Comparison of ENCODE assay signal across 37 cellular contexts in genomic region chr21:25161571-25161970, GRCh38.
DNase-seq lines count a peak whose midpoint lies in the region; ATAC-seq, FAIRE-seq and TF ChIP-seq lines count a peak whose summit lies in the region.
"Had no signal": no experiment of that assay in that cellular context is flagged by ENCODE, and none has a peak within 500 bp of the region (broad histone marks: within the 10 kb centered on the region; RNA-seq: fewer than 3 reads in every experiment).

No MANE protein-coding gene starts in this region.

- TF ChIP-seq CTCF in activated B cell treated with CpG ODN at 0.5 μM for 24 hours (IDR thresholded peaks at IDR 0.05) (no peak), H9 (conservative IDR thresholded peaks at IDR 0.05) (no peak)

- H3K27me3 Mint-ChIP-seq in activated B cell treated with CpG ODN at 0.5 μM for 24 hours (no peaks in the 10 kb centered on the region), memory B cell (no peaks in the 10 kb centered on the region), naive B cell (peaks cover 0 to 4% (median 0%) of the 10 kb centered on the region in 3 donors), H9 (ENCODE audit: low read depth) (no peaks in the 10 kb centered on the region)
- H3K27me3 Mint-ChIP-seq: B cell; CD4-positive, alpha-beta memory T cell; CD4-positive, alpha-beta T cell; CD4-positive, CD25-positive, alpha-beta regulatory T cell; CD8-positive, alpha-beta memory T cell had no signal

- no peaks in the 10 kb centered on the region for H4K20me1 ChIP-seq in H9 (ENCODE audit: control insufficient read depth, insufficient read depth, insufficient read length)
- H4K20me1 ChIP-seq: BLaER1; BLaER1 treated with 17β-estradiol and CSF1 and Interleukin-3, amounts not matched to agents 10 nM and 100 nM had no signal

- H3K4me3 ChIP-seq in effector memory CD4-positive, alpha-beta T cell (ENCODE audit: insufficient read depth, low read depth, low read length, poor library complexity, severe bottlenecking) = no peak overlapping the region
- H3K4me3 ChIP-seq: A549; BLaER1; BLaER1 treated with 17β-estradiol and CSF1 and Interleukin-3, amounts not matched to agents 10 nM and 100 nM had no signal

- DNase-seq in NCI-H69 (lab: John Stamatoyannopoulos, UW) = peak; percentile 31
- DNase-seq in activated B cell treated with CpG ODN at 0.5 μM for 24 hours = no peak
- no peak for DNase-seq in memory B cell (ENCODE audit: low spot score in 2 of 2)
- no peak for DNase-seq in naive B cell
- DNase-seq in H9 = no peak
- DNase-seq in RCC 7860 (ENCODE audit: low spot score) = no peak
- DNase-seq in effector memory CD4-positive, alpha-beta T cell = no peak
- no peak for DNase-seq in medulla oblongata (ENCODE audit: extremely low spot score)
- DNase-seq: 8988T; ACHN; AML-193; BE2C; C1 segment of cervical spinal cord; Caco-2; Calu3; CD4-positive, alpha-beta memory T cell; CD4-positive, alpha-beta T cell; CD4-positive, CD25-positive, alpha-beta regulatory T cell; CD8-positive, alpha-beta memory T cell; CD8-positive, alpha-beta T cell; COR-L47; DMS 273 treated with DMSO at 0.1 percent for 48 hours; DMS153; DMS53; DMS79; DMS79 treated with DMSO at 0.1 percent for 48 hours; DND-41; EL had no signal

- FAIRE-seq in RCC 7860 (lab: Jason Lieb, UNC) = no peak
- FAIRE-seq: A204.1, A549, D721Med had no signal

- no peaks in the 10 kb centered on the region for H3K9me3 ChIP-seq in H9 (ENCODE audit: control insufficient read depth, low read depth, low read length)
- H3K9me3 ChIP-seq in effector memory CD4-positive, alpha-beta T cell (ENCODE audit: control insufficient read depth, low read length) = no peaks in the 10 kb centered on the region
- H3K9me3 ChIP-seq: A549, BE2C had no signal

- H3K9ac ChIP-seq in H9 (ENCODE audit: extremely low read depth, insufficient read length, low read length) = no peak overlapping the region
- H3K9ac ChIP-seq: BLaER1; BLaER1 treated with 17β-estradiol and CSF1 and Interleukin-3, amounts not matched to agents 10 nM and 100 nM had no signal

- H3K56ac ChIP-seq in H9 (ENCODE audit: insufficient read length, low read depth, low read length) = no peak overlapping the region

- no peak overlapping the region for H4K91ac ChIP-seq in H9 (ENCODE audit: insufficient read length, low read depth, low read length)

- intact Hi-C loops in activated B cell treated with CpG ODN at 0.5 μM for 24 hours (cut with micrococcal nuclease) = no loop called here

- no peak overlapping the region for H3K23ac ChIP-seq in H9 (ENCODE audit: insufficient read length, low read depth, low read length)

- H2BK12ac ChIP-seq in H9 (ENCODE audit: insufficient read length, low read depth, low read length) = no peak overlapping the region

- H3K36me3 Mint-ChIP-seq in activated B cell treated with CpG ODN at 0.5 μM for 24 hours (ENCODE audit: low read depth) (peaks cover 6% of the 10 kb centered on the region), memory B cell (peaks cover 13% of the 10 kb centered on the region), naive B cell (peaks cover 23 to 30% of the 10 kb centered on the region in 2 donors), H9 (ENCODE audit: insufficient read depth in 1 of 3, low read depth in 3 of 3) (peaks cover 0 to 15% (median 7%) of the 10 kb centered on the region in 3 experiments; a peak in 4 of 7 replicates)
- H3K36me3 Mint-ChIP-seq: CD14-positive monocyte; CD4-positive, alpha-beta memory T cell; CD4-positive, CD25-positive, alpha-beta regulatory T cell; CD8-positive, alpha-beta memory T cell; CD8-positive, alpha-beta T cell had no signal

- H3K27me3 ChIP-seq in H9 (ENCODE audit: insufficient read depth, low read length) = no peaks in the 10 kb centered on the region
- no peaks in the 10 kb centered on the region for H3K27me3 ChIP-seq in effector memory CD4-positive, alpha-beta T cell (replicated peaks; ENCODE audit: control insufficient read depth, insufficient read depth, low read length, poor library complexity, severe bottlenecking)
- H3K27me3 ChIP-seq: BE2C; BLaER1; BLaER1 treated with 17β-estradiol and CSF1 and Interleukin-3, amounts not matched to agents 10 nM and 100 nM had no signal

- no peak overlapping the region for H2AFZ ChIP-seq in H9 (ENCODE audit: low read length)

- H2BK20ac ChIP-seq in H9 (ENCODE audit: low read depth, low read length, poor library complexity, severe bottlenecking) = no peak overlapping the region

- no peak overlapping the region for H3K4ac ChIP-seq in H9 (ENCODE audit: low read depth, low read length)

- H2BK15ac ChIP-seq in H9 (ENCODE audit: low read depth, low read length) = no peak overlapping the region

- no peak overlapping the region for H3K18ac ChIP-seq in H9 (ENCODE audit: insufficient read length, low read depth, low read length)

- no peaks in the 10 kb centered on the region for H3K4me1 ChIP-seq in H9 (ENCODE audit: insufficient read depth, low read length)
- no peaks in the 10 kb centered on the region for H3K4me1 ChIP-seq in effector memory CD4-positive, alpha-beta T cell (ENCODE audit: control insufficient read depth, insufficient read depth, low read length, poor library complexity, severe bottlenecking)
- H3K4me1 ChIP-seq: A549, BE2C, BLaER1, Caco-2 had no signal

- H3K14ac ChIP-seq in H9 (ENCODE audit: insufficient read depth, low read length) = no peak overlapping the region

- H2BK120ac ChIP-seq in H9 (ENCODE audit: low read depth, low read length, poor library complexity, severe bottlenecking) = no peak overlapping the region

- H4K8ac ChIP-seq in H9 (replicated peaks; ENCODE audit: insufficient read length, low read depth, low read length) = no peak overlapping the region

- H3K9me3 Mint-ChIP-seq in activated B cell treated with CpG ODN at 0.5 μM for 24 hours = peaks cover 25% of the 10 kb centered on the region
- peaks cover 17% of the 10 kb centered on the region for H3K9me3 Mint-ChIP-seq in memory B cell
- H3K9me3 Mint-ChIP-seq in naive B cell = peaks cover 6 to 55% (median 33%) of the 10 kb centered on the region in 7 donors
- H3K9me3 Mint-ChIP-seq in H9 = peaks cover 45 to 63% of the 10 kb centered on the region in 2 experiments
- H3K9me3 Mint-ChIP-seq: CD4-positive, alpha-beta T cell had no signal

- H3K4me1 Mint-ChIP-seq in activated B cell treated with CpG ODN at 0.5 μM for 24 hours = peaks cover 18% of the 10 kb centered on the region
- peaks cover 8% of the 10 kb centered on the region for H3K4me1 Mint-ChIP-seq in memory B cell
- peaks cover 6 to 12% (median 11%) of the 10 kb centered on the region in 3 donors for H3K4me1 Mint-ChIP-seq in naive B cell
- no peaks in the 10 kb centered on the region for H3K4me1 Mint-ChIP-seq in H9
- H3K4me1 Mint-ChIP-seq: CD4-positive, alpha-beta memory T cell; CD4-positive, CD25-positive, alpha-beta regulatory T cell; CD8-positive, alpha-beta memory T cell had no signal

- H3K36me3 ChIP-seq in effector memory CD4-positive, alpha-beta T cell (ENCODE audit: control insufficient read depth, insufficient read depth, low read length) = no peaks in the 10 kb centered on the region
- H3K36me3 ChIP-seq: BE2C; BLaER1; BLaER1 treated with 17β-estradiol and CSF1 and Interleukin-3, amounts not matched to agents 10 nM and 100 nM had no signal

- no CpG with 5 or more reads among the region's 4 CpGs for WGBS in H9 (ENCODE audit: extremely low coverage, insufficient read length, low lambda C conversion rate)

- POLR2A ChIA-PET in activated B cell treated with CpG ODN at 0.5 μM for 24 hours (lab: Charles Lee) = no interaction called here

- CTCF ChIA-PET in activated B cell treated with CpG ODN at 0.5 μM for 24 hours (lab: Charles Lee) = no interaction called here

- H4K5ac ChIP-seq in H9 (ENCODE audit: insufficient read length, low read depth, low read length) = no peak overlapping the region

- H3K79me2 ChIP-seq in H9 (ENCODE audit: insufficient read depth, low read length) = no peaks in the 10 kb centered on the region

- H3K23me2 ChIP-seq in H9 (ENCODE audit: insufficient read length, low read depth, low read length, poor library complexity, severe bottlenecking) = no peaks in the 10 kb centered on the region

- H2BK5ac ChIP-seq in H9 (ENCODE audit: insufficient read length, low read length) = no peak overlapping the region

- H3K27ac Mint-ChIP-seq in activated B cell treated with CpG ODN at 0.5 μM for 24 hours (peak overlapping the region; percentile 55), memory B cell (no peak overlapping the region), naive B cell (peak overlapping the region in 3 of 6 donors; percentile 16 to 84 (median 67)), H9 (no peak overlapping the region)
- H3K27ac Mint-ChIP-seq: B cell; CD14-positive monocyte; CD4-positive, alpha-beta memory T cell; CD4-positive, alpha-beta T cell; CD4-positive, CD25-positive, alpha-beta regulatory T cell; CD8-positive, alpha-beta memory T cell; CD8-positive, alpha-beta T cell had no signal

- ATAC-seq in activated B cell treated with CpG ODN at 0.5 μM for 24 hours (ENCODE audit: low read depth) (no peak), memory B cell (ENCODE audit: low read depth) (peak; percentile 56), naive B cell (ENCODE audit: low read depth in 2 of 2) (peak; percentile 35 to 52)
- ATAC-seq: A549; CD8-positive, alpha-beta T cell had no signal

- H3T11ph ChIP-seq in H9 (ENCODE audit: low read length) = no peak overlapping the region

- H3K27ac ChIP-seq in H9 (ENCODE audit: insufficient read length, low read depth, low read length) = no peak overlapping the region
- no peak overlapping the region for H3K27ac ChIP-seq in effector memory CD4-positive, alpha-beta T cell (ENCODE audit: insufficient read depth, low read length, poor library complexity, severe bottlenecking)
- H3K27ac ChIP-seq: 22Rv1; A549; BLaER1; BLaER1 treated with 17β-estradiol and CSF1 and Interleukin-3, amounts not matched to agents 10 nM and 100 nM; C4-2B had no signal

- H3K4me2 ChIP-seq in H9 (ENCODE audit: insufficient read depth, insufficient read length, low read length) = no peak overlapping the region
- H3K4me2 ChIP-seq: A549; BLaER1; BLaER1 treated with 17β-estradiol and CSF1 and Interleukin-3, amounts not matched to agents 10 nM and 100 nM had no signal

- H2AK5ac ChIP-seq in H9 (ENCODE audit: insufficient read length, low read length) = no peak overlapping the region

- H3K79me1 ChIP-seq in H9 (ENCODE audit: insufficient read depth, low read depth, low read length, poor library complexity, severe bottlenecking) = no peaks in the 10 kb centered on the region

- H3K4me3 Mint-ChIP-seq in activated B cell treated with CpG ODN at 0.5 μM for 24 hours (no peak overlapping the region), memory B cell (no peak overlapping the region), naive B cell (no peak overlapping the region), H9 (no peak overlapping the region)
- H3K4me3 Mint-ChIP-seq: B cell; CD14-positive monocyte; CD4-positive, alpha-beta memory T cell; CD4-positive, alpha-beta T cell; CD4-positive, CD25-positive, alpha-beta regulatory T cell; CD8-positive, alpha-beta memory T cell; CD8-positive, alpha-beta T cell had no signal
